20 cellular contexts compared by ENCODE assay signal in the genomic region with DNA sequence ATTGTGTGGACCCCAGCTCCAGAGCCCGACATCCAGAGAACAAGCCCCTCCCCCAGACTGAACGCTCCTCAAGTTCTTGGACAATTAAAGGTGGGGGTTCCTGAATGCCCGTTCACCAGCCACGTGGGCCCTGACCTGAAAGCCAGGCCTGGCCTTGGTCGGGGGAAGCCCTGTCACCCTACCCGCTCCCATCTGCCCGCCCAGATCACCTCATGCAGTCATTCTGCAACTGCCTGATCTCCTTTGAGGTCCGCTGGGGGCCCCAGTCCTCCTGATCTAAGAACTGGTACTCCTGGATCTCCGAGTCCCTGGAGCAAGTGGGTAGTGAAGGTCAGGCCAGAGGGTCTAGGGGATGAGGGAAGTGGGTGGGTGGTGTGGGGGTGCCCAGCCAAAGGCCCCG. TPM values are rescaled to one million over a fixed set of nuclear protein-coding genes. Genes with fewer than 3 reads are reported as not detected.
A peak's percentile ranks its signal among the peaks of the same experiment; 100 is the strongest.
DNase-seq lines count a peak whose midpoint lies in the region; ATAC-seq, FAIRE-seq and TF ChIP-seq lines count a peak whose summit lies in the region.
"Had no signal": no experiment of that assay in that cellular context is flagged by ENCODE, and none has a peak within 500 bp of the region (broad histone marks: within the 10 kb centered on the region; RNA-seq: fewer than 3 reads in every experiment).

No MANE protein-coding gene starts in this region.

- H3K9ac ChIP-seq in HepG2 (ENCODE audit: insufficient read depth, low read depth, low read length): no peak overlapping the region
- H3K9ac ChIP-seq in HUES48 (ENCODE audit: low read depth, low read length): no peak overlapping the region
- H3K9ac ChIP-seq in iPS-18a (ENCODE audit: low read length): peak overlapping the region; percentile 5

- no peak for TF ChIP-seq POLR2A in HepG2 (IDR thresholded peaks at IDR 0.05; ENCODE audit: insufficient read depth in 1 of 2, low read depth in 2 of 2, low read length in 2 of 2)
- no peak for TF ChIP-seq POLR2A in right lobe of liver (IDR thresholded peaks at IDR 0.05)
- TF ChIP-seq POLR2A in prostate gland (IDR thresholded peaks at IDR 0.05): no peak

- ATAC-seq in HepG2 (no peak), right lobe of liver (no peak)
- ATAC-seq: A549 had no signal

- WGBS in HepG2 (ENCODE audit: low lambda C conversion rate): 80% methylated on average over 5 of the region's 10 CpGs
- 79% methylated on average over 6 of the region's 10 CpGs for WGBS in right lobe of liver (ENCODE audit: insufficient coverage, low coverage, low lambda C conversion rate, missing lambda C conversion rate)
- WGBS in prostate gland: 83% methylated on average over 10 of the region's 10 CpGs

- no TSS peak for BruUV-seq in HepG2 (replicated peaks; lab: Mats Ljungman, UMichigan)

- no peak for FAIRE-seq in HepG2 (lab: Jason Lieb, UNC)
- FAIRE-seq: A549 had no signal

- POLR2A ChIA-PET in HepG2 (lab: Yijun Ruan, JAX): interaction anchor here (2.2 kb wide), 1 partner anchor 27 kb away, joined by 10 read pairs; a partner anchor contains a TSS

- no peak overlapping the region for H2AFZ ChIP-seq in HepG2 (ENCODE audit: low read length)

- TF ChIP-seq EP300 in HepG2 (IDR thresholded peaks at IDR 0.05; ENCODE audit: low read depth in 2 of 2, low read length in 2 of 2): no peak
- no peak for TF ChIP-seq EP300 in HepG2 (CRISPR knock-in tag; IDR thresholded peaks at IDR 0.05; ENCODE audit: borderline replicate concordance)

- H3K27me3 ChIP-seq in HepG2 (ENCODE audit: control insufficient read depth in 1 of 2, insufficient read depth in 2 of 2, low read length in 2 of 2) (no peaks in the 10 kb centered on the region), right lobe of liver (no peaks in the 10 kb centered on the region), HUES48 (ENCODE audit: control insufficient read depth, insufficient read depth, low read length) (no peaks in the 10 kb centered on the region), iPS-18a (ENCODE audit: control insufficient read depth, insufficient read depth, low read length) (no peaks in the 10 kb centered on the region), prostate gland (replicated peaks; ENCODE audit: insufficient read depth) (no peaks in the 10 kb centered on the region)

- H3K36me3 ChIP-seq in HepG2 (replicated peaks in 1 of 2; ENCODE audit: control insufficient read depth in 1 of 2, insufficient read depth in 2 of 2, low read length in 2 of 2): no peaks in the 10 kb centered on the region
- no peaks in the 10 kb centered on the region for H3K36me3 ChIP-seq in right lobe of liver
- no peaks in the 10 kb centered on the region for H3K36me3 ChIP-seq in HUES48 (ENCODE audit: control insufficient read depth, insufficient read depth, low read length)
- H3K36me3 ChIP-seq in iPS-18a (ENCODE audit: control insufficient read depth, low read depth, low read length): no peaks in the 10 kb centered on the region
- H3K36me3 ChIP-seq in prostate gland: no peaks in the 10 kb centered on the region

- H3K9me3 ChIP-seq in HepG2 (ENCODE audit: low read length) (no peaks in the 10 kb centered on the region), right lobe of liver (no peaks in the 10 kb centered on the region), HUES48 (ENCODE audit: control insufficient read depth, insufficient read depth, low read length) (no peaks in the 10 kb centered on the region), iPS-18a (ENCODE audit: control insufficient read depth, low read depth, low read length) (no peaks in the 10 kb centered on the region), prostate gland (no peaks in the 10 kb centered on the region)
- H3K9me3 ChIP-seq: A549 had no signal

- in situ Hi-C loops in HepG2 (cut with HindIII; ENCODE audit: extremely low pct_ligation_motif_present, low pct_unique_long_range_greater_than_20kb): loop anchor here (5.0 kb wide), 1 partner anchor 40 kb away; a partner anchor contains a TSS

- H4K20me1 ChIP-seq in HepG2 (ENCODE audit: insufficient read depth, low read length): no peaks in the 10 kb centered on the region

- no peaks in the 10 kb centered on the region for H3K79me2 ChIP-seq in HepG2 (ENCODE audit: insufficient read depth, low read length)

- peaks cover 45% of the 10 kb centered on the region for H3K4me1 ChIP-seq in HepG2 (ENCODE audit: insufficient read depth, low read length)
- no peaks in the 10 kb centered on the region for H3K4me1 ChIP-seq in right lobe of liver
- peaks cover 6% of the 10 kb centered on the region; the same call in 1 of the 2 replicates for H3K4me1 ChIP-seq in HUES48 (ENCODE audit: control insufficient read depth, insufficient read depth, low read length)
- H3K4me1 ChIP-seq in iPS-18a (ENCODE audit: control insufficient read depth, low read depth, low read length): peaks cover 16% of the 10 kb centered on the region
- H3K4me1 ChIP-seq in prostate gland (replicated peaks): no peaks in the 10 kb centered on the region
- H3K4me1 ChIP-seq: A549 had no signal

- intact Hi-C loops in HepG2 (cut with micrococcal nuclease; ENCODE audit: unreplicated experiment): no loop called here
- intact Hi-C loops in right lobe of liver (cut with DNase I): no loop called here
- intact Hi-C loops in prostate gland (cut with DNase I): no loop called here

- H3K27ac ChIP-seq in HepG2 (ENCODE audit: extremely low read length, insufficient read depth, low read length) (no peak overlapping the region), right lobe of liver (no peak overlapping the region), HUES48 (ENCODE audit: low read depth, low read length) (peak overlapping the region; percentile 69), iPS-18a (ENCODE audit: low read length) (no peak overlapping the region), prostate gland (no peak overlapping the region)
- H3K27ac ChIP-seq: A549, C4-2B had no signal

- peak overlapping the region; percentile 87; the same call in 1 of the 2 replicates for H3K4me2 ChIP-seq in HepG2 (ENCODE audit: low read depth, low read length)
- H3K4me2 ChIP-seq: A549 had no signal

- peak overlapping the region in 1 of 3 experiments; percentile 79; a peak in 1 of 6 replicates for H3K4me3 ChIP-seq in HepG2 (replicated peaks in 1 of 3; ENCODE audit: insufficient read depth in 1 of 3, low read depth in 2 of 3, low read length in 3 of 3)
- no peak overlapping the region for H3K4me3 ChIP-seq in right lobe of liver
- no peak overlapping the region for H3K4me3 ChIP-seq in HUES48 (ENCODE audit: low read depth, low read length)
- H3K4me3 ChIP-seq in iPS-18a (ENCODE audit: low read length): no peak overlapping the region
- H3K4me3 ChIP-seq in prostate gland: no peak overlapping the region
- H3K4me3 ChIP-seq: A549 had no signal

- TF ChIP-seq CTCF in HepG2 (CRISPR knock-in tag; IDR thresholded peaks at IDR 0.05) (no peak), right lobe of liver (IDR thresholded peaks at IDR 0.05) (no peak), prostate gland (IDR thresholded peaks at IDR 0.05) (no peak)

- no peak for DNase-seq in HepG2 (ENCODE audit: low spot score)
- no peak for DNase-seq in right lobe of liver
- DNase-seq in prostate gland (ENCODE audit: low spot score): no peak
- DNase-seq in NCI-H128 (lab: John Stamatoyannopoulos, UW; ENCODE audit: unreplicated experiment): no peak
- DNase-seq in GM03348 (ENCODE audit: low spot score): no peak
- DNase-seq: DMS 273 treated with DMSO at 0.1 percent for 48 hours; GF-D8; HCEC 1CT; NCI-H1105; NCI-H446; NK-92 treated with Interleukin-12 subunit alpha and Interleukin-12 subunit beta, amount 100 ng/mL, for 24 hours; OCI-M1; SIG-M5 had no signal

- TF ChIP-seq RAD21 in HepG2 (CRISPR knock-in tag; IDR thresholded peaks at IDR 0.05): no peak

- CTCF ChIA-PET in HepG2 (lab: Yijun Ruan, JAX; ENCODE audit: low intra/inter-chr PET ratio, low total read pairs): no interaction called here

RNA-seq across cellular contexts. Expression of a gene that starts 9.1 kb away (rescaled TPM):
- total RNA-seq in HepG2 (2016; rRNA removed; fragmentation: Illumina TruSeq; extraction: Trizol) (3.4 and 9.3 TPM in 2 replicates), right lobe of liver (1 to 10 TPM in 5 of 6 experiments, under 1 TPM in 1; 0.83 to 3.5 (median 1.4) TPM), prostate gland (10 to 100 TPM in 1 of 2 donors, 1 to 10 TPM in 1; 8.5 to 15.6 TPM)
- 1.5 and 2.2 TPM in 2 replicates for total RNA-seq in HepG2 (2016; cell fraction: cytosol; rRNA removed; fragmentation: Illumina TruSeq; extraction: Trizol; ENCODE audit: low read depth)
- total RNA-seq in HepG2 (2016; cell fraction: insoluble cytoplasmic fraction; rRNA removed; fragmentation: Illumina TruSeq; extraction: Trizol): 3.2 and 9.6 TPM in 2 replicates
- total RNA-seq in HepG2 (2016; cell fraction: membrane; rRNA removed; fragmentation: Illumina TruSeq; extraction: Trizol): 1.3 and 2.0 TPM in 2 replicates
- 8.8 and 12.8 TPM in 2 replicates for total RNA-seq in HepG2 (2016; cell fraction: nucleus; rRNA removed; fragmentation: Illumina TruSeq; extraction: Trizol)
- 33.9 and 67.5 TPM in 2 replicates for polyA plus RNA-seq in HepG2 (2011; rRNA removed)
- polyA plus RNA-seq in HepG2 (2011; cell fraction: cytosol; rRNA removed): 24.8 and 27.3 TPM in 2 replicates
- 178 and 181 TPM in 2 replicates for polyA plus RNA-seq in HepG2 (2011; cell fraction: nucleus; rRNA removed)
- 30.3 and 30.5 TPM in 2 replicates for polyA plus RNA-seq in HepG2 (2012)
- 1.1 and 1.2 TPM in 2 replicates for polyA plus RNA-seq in HepG2 (2016; cell fraction: cytosol; fragmentation: Illumina TruSeq; extraction: Trizol; ENCODE audit: low read depth)
- polyA plus RNA-seq in HepG2 (2016; cell fraction: insoluble cytoplasmic fraction; fragmentation: Illumina TruSeq; extraction: Trizol; ENCODE audit: low read depth): 2.4 and 2.9 TPM in 2 replicates
- polyA plus RNA-seq in HepG2 (2016; cell fraction: membrane; fragmentation: Illumina TruSeq; extraction: Trizol; ENCODE audit: low read depth): 2.0 and 2.1 TPM in 2 replicates
- polyA plus RNA-seq in HepG2 (2016; cell fraction: nucleus; fragmentation: Illumina TruSeq; extraction: Trizol; ENCODE audit: insufficient read depth, low read depth): 23.7 and 32.1 TPM in 2 replicates
- polyA minus RNA-seq in HepG2 (2011; rRNA and poly(A)+ RNA removed; ENCODE audit: low replicate concordance): 0.09 and 15.4 TPM in 2 replicates
- 6.0 and 9.8 TPM in 2 replicates for polyA minus RNA-seq in HepG2 (2011; cell fraction: cytosol; rRNA and poly(A)+ RNA removed)
- 13.3 and 19.3 TPM in 2 replicates for polyA minus RNA-seq in HepG2 (2011; cell fraction: nucleus; rRNA and poly(A)+ RNA removed)
- total RNA-seq: Daoy, LHCN-M2, RPMI7951 had no signal
- polyA plus RNA-seq: A549 had no signal

RNA-seq across cellular contexts. Expression of a gene that starts 16.4 kb away (rescaled TPM):
- total RNA-seq in HepG2 (2016; rRNA removed; fragmentation: Illumina TruSeq; extraction: Trizol) (50.6 and 63.1 TPM in 2 replicates), right lobe of liver (1 to 10 TPM in 3 of 6 experiments, under 1 TPM in 3; 0.31 to 2.3 (median 1.0) TPM), prostate gland (10 to 100 TPM in 1 of 2 donors, 1 to 10 TPM in 1; 2.3 to 17.8 TPM)
- total RNA-seq in HepG2 (2016; cell fraction: cytosol; rRNA removed; fragmentation: Illumina TruSeq; extraction: Trizol; ENCODE audit: low read depth): 10.5 and 13.6 TPM in 2 replicates
- 51.6 and 54.0 TPM in 2 replicates for total RNA-seq in HepG2 (2016; cell fraction: insoluble cytoplasmic fraction; rRNA removed; fragmentation: Illumina TruSeq; extraction: Trizol)
- total RNA-seq in HepG2 (2016; cell fraction: membrane; rRNA removed; fragmentation: Illumina TruSeq; extraction: Trizol): 34.2 and 34.8 TPM in 2 replicates
- 28.5 and 29.9 TPM in 2 replicates for total RNA-seq in HepG2 (2016; cell fraction: nucleus; rRNA removed; fragmentation: Illumina TruSeq; extraction: Trizol)
- polyA plus RNA-seq in HepG2 (2011; rRNA removed): 9.8 and 13.5 TPM in 2 replicates
- polyA plus RNA-seq in HepG2 (2011; cell fraction: cytosol; rRNA removed): 9.8 and 14.9 TPM in 2 replicates
- 13.0 and 18.3 TPM in 2 replicates for polyA plus RNA-seq in HepG2 (2011; cell fraction: nucleus; rRNA removed)
- polyA plus RNA-seq in HepG2 (2012): 9.0 and 19.7 TPM in 2 replicates
- polyA plus RNA-seq in HepG2 (2016; cell fraction: cytosol; fragmentation: Illumina TruSeq; extraction: Trizol; ENCODE audit: low read depth): 10.9 and 11.2 TPM in 2 replicates
- polyA plus RNA-seq in HepG2 (2016; cell fraction: insoluble cytoplasmic fraction; fragmentation: Illumina TruSeq; extraction: Trizol; ENCODE audit: low read depth): 71.5 and 74.3 TPM in 2 replicates
- 26.4 and 29.7 TPM in 2 replicates for polyA plus RNA-seq in HepG2 (2016; cell fraction: membrane; fragmentation: Illumina TruSeq; extraction: Trizol; ENCODE audit: low read depth)
- polyA plus RNA-seq in HepG2 (2016; cell fraction: nucleus; fragmentation: Illumina TruSeq; extraction: Trizol; ENCODE audit: insufficient read depth, low read depth): 62.8 and 64.8 TPM in 2 replicates
- polyA minus RNA-seq in HepG2 (2011; rRNA and poly(A)+ RNA removed; ENCODE audit: low replicate concordance): 21.2 and 61.0 TPM in 2 replicates
- polyA minus RNA-seq in HepG2 (2011; cell fraction: cytosol; rRNA and poly(A)+ RNA removed): 8.1 and 8.3 TPM in 2 replicates
- 7.0 and 10.6 TPM in 2 replicates for polyA minus RNA-seq in HepG2 (2011; cell fraction: nucleus; rRNA and poly(A)+ RNA removed)

RNA-seq across cellular contexts. Expression of a gene that starts 16.6 kb away (rescaled TPM):
- total RNA-seq in HepG2 (2016; rRNA removed; fragmentation: Illumina TruSeq; extraction: Trizol) (27.6 and 32.2 TPM in 2 replicates), right lobe of liver (10 to 100 TPM; 15.4 to 22.4 (median 18.0) TPM), prostate gland (10 to 100 TPM; 61.6 to 62.6 TPM)
- total RNA-seq in HepG2 (2016; cell fraction: cytosol; rRNA removed; fragmentation: Illumina TruSeq; extraction: Trizol; ENCODE audit: low read depth): 18.5 and 24.3 TPM in 2 replicates
- total RNA-seq in HepG2 (2016; cell fraction: insoluble cytoplasmic fraction; rRNA removed; fragmentation: Illumina TruSeq; extraction: Trizol): 23.3 and 34.5 TPM in 2 replicates
- 24.9 and 32.0 TPM in 2 replicates for total RNA-seq in HepG2 (2016; cell fraction: membrane; rRNA removed; fragmentation: Illumina TruSeq; extraction: Trizol)
- 20.7 and 22.6 TPM in 2 replicates for total RNA-seq in HepG2 (2016; cell fraction: nucleus; rRNA removed; fragmentation: Illumina TruSeq; extraction: Trizol)
- polyA plus RNA-seq in HepG2 (2011; rRNA removed): 49.7 and 56.0 TPM in 2 replicates
- polyA plus RNA-seq in HepG2 (2011; cell fraction: cytosol; rRNA removed): 29.9 and 43.2 TPM in 2 replicates
- polyA plus RNA-seq in HepG2 (2011; cell fraction: nucleus; rRNA removed): 58.5 and 59.4 TPM in 2 replicates
- 21.4 and 31.3 TPM in 2 replicates for polyA plus RNA-seq in HepG2 (2012)
- polyA plus RNA-seq in HepG2 (2016; cell fraction: cytosol; fragmentation: Illumina TruSeq; extraction: Trizol; ENCODE audit: low read depth): 23.6 and 30.1 TPM in 2 replicates
- polyA plus RNA-seq in HepG2 (2016; cell fraction: insoluble cytoplasmic fraction; fragmentation: Illumina TruSeq; extraction: Trizol; ENCODE audit: low read depth): 27.9 and 36.5 TPM in 2 replicates
- polyA plus RNA-seq in HepG2 (2016; cell fraction: membrane; fragmentation: Illumina TruSeq; extraction: Trizol; ENCODE audit: low read depth): 25.0 and 25.2 TPM in 2 replicates
- 33.5 and 40.8 TPM in 2 replicates for polyA plus RNA-seq in HepG2 (2016; cell fraction: nucleus; fragmentation: Illumina TruSeq; extraction: Trizol; ENCODE audit: insufficient read depth, low read depth)
- polyA minus RNA-seq in HepG2 (2011; rRNA and poly(A)+ RNA removed; ENCODE audit: low replicate concordance): 50.7 and 52.3 TPM in 2 replicates
- 15.5 and 16.8 TPM in 2 replicates for polyA minus RNA-seq in HepG2 (2011; cell fraction: cytosol; rRNA and poly(A)+ RNA removed)
- 40.4 and 59.2 TPM in 2 replicates for polyA minus RNA-seq in HepG2 (2011; cell fraction: nucleus; rRNA and poly(A)+ RNA removed)

RNA-seq across cellular contexts. Expression of a gene that starts 26.4 kb away (rescaled TPM):
- total RNA-seq in HepG2 (2016; rRNA removed; fragmentation: Illumina TruSeq; extraction: Trizol) (33.2 and 36.3 TPM in 2 replicates), right lobe of liver (10 to 100 TPM in 2 of 6 experiments, 1 to 10 TPM in 4; 4.2 to 13.8 (median 5.8) TPM), prostate gland (10 to 100 TPM; 25.0 to 29.4 TPM)
- 17.6 and 24.5 TPM in 2 replicates for total RNA-seq in HepG2 (2016; cell fraction: cytosol; rRNA removed; fragmentation: Illumina TruSeq; extraction: Trizol; ENCODE audit: low read depth)
- total RNA-seq in HepG2 (2016; cell fraction: insoluble cytoplasmic fraction; rRNA removed; fragmentation: Illumina TruSeq; extraction: Trizol): 27.9 and 37.1 TPM in 2 replicates
- 28.3 and 36.0 TPM in 2 replicates for total RNA-seq in HepG2 (2016; cell fraction: membrane; rRNA removed; fragmentation: Illumina TruSeq; extraction: Trizol)
- total RNA-seq in HepG2 (2016; cell fraction: nucleus; rRNA removed; fragmentation: Illumina TruSeq; extraction: Trizol): 15.6 and 16.8 TPM in 2 replicates
- polyA plus RNA-seq in HepG2 (2011; rRNA removed): 7.4 and 8.9 TPM in 2 replicates
- polyA plus RNA-seq in HepG2 (2011; cell fraction: cytosol; rRNA removed): 10.6 and 22.0 TPM in 2 replicates
- 12.6 and 14.5 TPM in 2 replicates for polyA plus RNA-seq in HepG2 (2011; cell fraction: nucleus; rRNA removed)
- polyA plus RNA-seq in HepG2 (2012): 7.4 and 9.2 TPM in 2 replicates
- 17.6 and 24.3 TPM in 2 replicates for polyA plus RNA-seq in HepG2 (2016; cell fraction: cytosol; fragmentation: Illumina TruSeq; extraction: Trizol; ENCODE audit: low read depth)
- polyA plus RNA-seq in HepG2 (2016; cell fraction: insoluble cytoplasmic fraction; fragmentation: Illumina TruSeq; extraction: Trizol; ENCODE audit: low read depth): 34.5 and 41.1 TPM in 2 replicates
- 30.7 and 35.8 TPM in 2 replicates for polyA plus RNA-seq in HepG2 (2016; cell fraction: membrane; fragmentation: Illumina TruSeq; extraction: Trizol; ENCODE audit: low read depth)
- 28.3 and 35.8 TPM in 2 replicates for polyA plus RNA-seq in HepG2 (2016; cell fraction: nucleus; fragmentation: Illumina TruSeq; extraction: Trizol; ENCODE audit: insufficient read depth, low read depth)
- polyA minus RNA-seq in HepG2 (2011; rRNA and poly(A)+ RNA removed; ENCODE audit: low replicate concordance): 16.9 and 20.3 TPM in 2 replicates
- polyA minus RNA-seq in HepG2 (2011; cell fraction: cytosol; rRNA and poly(A)+ RNA removed): 9.3 and 12.0 TPM in 2 replicates
- 3.4 and 3.6 TPM in 2 replicates for polyA minus RNA-seq in HepG2 (2011; cell fraction: nucleus; rRNA and poly(A)+ RNA removed)

RNA-seq across cellular contexts. Expression of a gene that starts 28.6 kb away (rescaled TPM):
- total RNA-seq in HepG2 (2016; rRNA removed; fragmentation: Illumina TruSeq; extraction: Trizol): 57.4 and 76.3 TPM in 2 replicates
- total RNA-seq in HepG2 (2016; cell fraction: cytosol; rRNA removed; fragmentation: Illumina TruSeq; extraction: Trizol; ENCODE audit: low read depth): 19.9 and 21.8 TPM in 2 replicates
- 57.9 and 73.3 TPM in 2 replicates for total RNA-seq in HepG2 (2016; cell fraction: insoluble cytoplasmic fraction; rRNA removed; fragmentation: Illumina TruSeq; extraction: Trizol)
- total RNA-seq in HepG2 (2016; cell fraction: membrane; rRNA removed; fragmentation: Illumina TruSeq; extraction: Trizol): 41.6 and 45.8 TPM in 2 replicates
- 39.3 and 42.6 TPM in 2 replicates for total RNA-seq in HepG2 (2016; cell fraction: nucleus; rRNA removed; fragmentation: Illumina TruSeq; extraction: Trizol)
- 90.6 and 104 TPM in 2 replicates for polyA plus RNA-seq in HepG2 (2011; rRNA removed)
- polyA plus RNA-seq in HepG2 (2011; cell fraction: cytosol; rRNA removed): 71.6 and 122 TPM in 2 replicates
- polyA plus RNA-seq in HepG2 (2011; cell fraction: nucleus; rRNA removed): 109 and 133 TPM in 2 replicates
- polyA plus RNA-seq in HepG2 (2012): 63.3 and 65.8 TPM in 2 replicates
- polyA plus RNA-seq in HepG2 (2016; cell fraction: cytosol; fragmentation: Illumina TruSeq; extraction: Trizol; ENCODE audit: low read depth): 10.5 and 13.0 TPM in 2 replicates
- 57.3 and 57.6 TPM in 2 replicates for polyA plus RNA-seq in HepG2 (2016; cell fraction: insoluble cytoplasmic fraction; fragmentation: Illumina TruSeq; extraction: Trizol; ENCODE audit: low read depth)
- polyA plus RNA-seq in HepG2 (2016; cell fraction: membrane; fragmentation: Illumina TruSeq; extraction: Trizol; ENCODE audit: low read depth): 31.4 and 34.7 TPM in 2 replicates
- 69.3 and 82.4 TPM in 2 replicates for polyA plus RNA-seq in HepG2 (2016; cell fraction: nucleus; fragmentation: Illumina TruSeq; extraction: Trizol; ENCODE audit: insufficient read depth, low read depth)
- polyA minus RNA-seq in HepG2 (2011; rRNA and poly(A)+ RNA removed; ENCODE audit: low replicate concordance): 231 and 328 TPM in 2 replicates
- 114 and 132 TPM in 2 replicates for polyA minus RNA-seq in HepG2 (2011; cell fraction: cytosol; rRNA and poly(A)+ RNA removed)
- polyA minus RNA-seq in HepG2 (2011; cell fraction: nucleus; rRNA and poly(A)+ RNA removed): 53.6 and 55.8 TPM in 2 replicates
- 100 to 1,000 TPM in 2 of 6 experiments, 10 to 100 TPM in 4; 41.5 to 170 (median 50.2) TPM for total RNA-seq in right lobe of liver
- 100 to 1,000 TPM; 323 to 542 TPM for total RNA-seq in prostate gland
